Comparison of ENCODE assay signal across 8 cellular contexts in the genomic region with DNA sequence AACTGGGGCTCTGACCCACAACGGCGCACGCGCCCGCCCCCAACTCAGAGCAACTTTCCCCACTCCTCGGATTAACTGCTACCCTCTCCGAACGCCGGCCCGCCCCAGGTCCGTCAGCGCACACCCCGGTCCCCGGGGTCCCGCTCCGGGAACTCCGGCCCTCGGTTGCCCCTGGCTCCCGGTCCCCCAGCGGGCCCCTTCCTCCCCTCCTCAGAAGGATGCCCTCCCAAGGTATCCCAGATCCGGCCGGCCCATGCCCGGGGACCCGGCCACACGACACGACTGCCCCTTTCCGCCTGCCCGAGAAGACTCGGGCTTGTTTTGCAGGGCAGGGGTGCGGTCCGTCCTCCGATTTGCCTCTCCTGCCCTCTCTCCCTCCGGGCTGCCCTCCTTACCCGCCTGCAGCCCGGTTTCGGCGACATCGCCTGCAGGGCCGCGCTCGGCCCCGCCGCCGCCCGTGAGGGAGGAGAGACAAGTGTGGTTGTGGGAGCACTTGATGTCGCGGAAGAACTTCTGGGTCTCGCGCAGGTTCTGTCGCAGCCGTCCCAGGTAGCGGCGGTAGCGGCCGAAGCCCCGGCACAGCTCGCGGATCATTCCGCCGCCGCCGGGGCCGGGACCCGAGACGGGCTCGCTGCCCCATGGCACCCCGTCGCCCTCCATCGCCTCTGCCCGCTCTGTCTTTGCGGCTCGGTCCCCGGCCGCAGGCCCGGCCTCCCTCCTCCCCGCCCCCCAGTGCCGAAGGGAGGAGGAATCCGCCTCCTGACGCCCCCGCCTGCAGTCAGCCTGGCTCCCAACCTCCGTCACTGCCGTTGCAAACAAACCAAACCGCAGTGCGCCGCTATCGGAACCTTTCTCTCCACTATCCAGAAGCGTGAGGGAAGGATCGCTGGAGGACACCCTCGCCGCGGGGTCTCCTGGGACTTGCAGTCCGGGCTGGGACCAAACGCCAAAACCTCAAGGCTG. TPM values are rescaled to one million over a fixed set of nuclear protein-coding genes. Genes with fewer than 3 reads are reported as not detected.
DNase-seq lines count a peak whose midpoint lies in the region; ATAC-seq and TF ChIP-seq lines count a peak whose summit lies in the region.

A gene with protein sequence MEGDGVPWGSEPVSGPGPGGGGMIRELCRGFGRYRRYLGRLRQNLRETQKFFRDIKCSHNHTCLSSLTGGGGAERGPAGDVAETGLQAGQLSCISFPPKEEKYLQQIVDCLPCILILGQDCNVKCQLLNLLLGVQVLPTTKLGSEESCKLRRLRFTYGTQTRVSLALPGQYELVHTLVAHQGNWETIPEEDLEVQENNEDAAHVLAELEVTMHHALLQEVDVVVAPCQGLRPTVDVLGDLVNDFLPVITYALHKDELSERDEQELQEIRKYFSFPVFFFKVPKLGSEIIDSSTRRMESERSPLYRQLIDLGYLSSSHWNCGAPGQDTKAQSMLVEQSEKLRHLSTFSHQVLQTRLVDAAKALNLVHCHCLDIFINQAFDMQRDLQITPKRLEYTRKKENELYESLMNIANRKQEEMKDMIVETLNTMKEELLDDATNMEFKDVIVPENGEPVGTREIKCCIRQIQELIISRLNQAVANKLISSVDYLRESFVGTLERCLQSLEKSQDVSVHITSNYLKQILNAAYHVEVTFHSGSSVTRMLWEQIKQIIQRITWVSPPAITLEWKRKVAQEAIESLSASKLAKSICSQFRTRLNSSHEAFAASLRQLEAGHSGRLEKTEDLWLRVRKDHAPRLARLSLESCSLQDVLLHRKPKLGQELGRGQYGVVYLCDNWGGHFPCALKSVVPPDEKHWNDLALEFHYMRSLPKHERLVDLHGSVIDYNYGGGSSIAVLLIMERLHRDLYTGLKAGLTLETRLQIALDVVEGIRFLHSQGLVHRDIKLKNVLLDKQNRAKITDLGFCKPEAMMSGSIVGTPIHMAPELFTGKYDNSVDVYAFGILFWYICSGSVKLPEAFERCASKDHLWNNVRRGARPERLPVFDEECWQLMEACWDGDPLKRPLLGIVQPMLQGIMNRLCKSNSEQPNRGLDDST (minus strand): TSS at position 827 of the 963 bp plus-strand sequence. CDS start 167 bp downstream, at position 660.

- peak within 1 kb of the TSS; percentile 96 for H3K27ac Mint-ChIP-seq in dendritic cell treated with granulocyte-macrophage colony-stimulating factor and Interleukin-4, amounts not matched to agents 40 ng/mL and 50 ng/mL, for 4 days

- H4K20me1 ChIP-seq in BLaER1 treated with 17β-estradiol and CSF1 and Interleukin-3, amounts not matched to agents 10 nM and 100 nM, result peaks cover 0 to 46% (median 21%) of the 10 kb centered on the region in 11 experiments; a peak in 12 of 22 replicates

- DNase-seq in NCI-H748 (lab: John Stamatoyannopoulos, UW; ENCODE audit: unreplicated experiment) (peak; percentile 89), left lung (peak; percentile 95 to 96)
- DNase-seq in activated CD4-positive, alpha-beta T cell treated with anti-CD3 and anti-CD28 coated beads, Interleukin-2, amount 50 U/mL, for 4 hours, result peak; percentile 91 to 92
- peak; percentile 89 for DNase-seq in stimulated activated CD4-positive, alpha-beta T cell treated with anti-CD3 and anti-CD28 coated beads, Interleukin-2, amount 100 ng/mL, for 4 hours (ENCODE audit: low read depth)

- peak within 1 kb of the TSS; percentile 91 for H3K4me3 Mint-ChIP-seq in dendritic cell treated with granulocyte-macrophage colony-stimulating factor and Interleukin-4, amounts not matched to agents 40 ng/mL and 50 ng/mL, for 4 days

- H3K27ac ChIP-seq in BLaER1 treated with 17β-estradiol and CSF1 and Interleukin-3, amounts not matched to agents 10 nM and 100 nM, result peak within 1 kb of the TSS; percentile 65 to 92 (median 84)
- H3K27ac ChIP-seq in left lung, result peak within 1 kb of the TSS; percentile 90 to 96

- peaks cover 14% of the 10 kb centered on the region for H3K36me3 Mint-ChIP-seq in dendritic cell treated with granulocyte-macrophage colony-stimulating factor and Interleukin-4, amounts not matched to agents 40 ng/mL and 50 ng/mL, for 4 days (ENCODE audit: low read depth)

- H3K4me2 ChIP-seq in BLaER1 treated with 17β-estradiol and CSF1 and Interleukin-3, amounts not matched to agents 10 nM and 100 nM, result peak within 1 kb of the TSS; percentile 79 to 98 (median 92)

- ATAC-seq in GM19328 (IDR thresholded peaks at IDR 0.05; ENCODE audit: unreplicated experiment) (peak; percentile 71), HG03520 (IDR thresholded peaks at IDR 0.05; ENCODE audit: unreplicated experiment) (peak; percentile 80), left lung (peak; percentile 97)

- H3K27me3 Mint-ChIP-seq in dendritic cell treated with granulocyte-macrophage colony-stimulating factor and Interleukin-4, amounts not matched to agents 40 ng/mL and 50 ng/mL, for 4 days, result no peaks in the 10 kb centered on the region

- peak within 1 kb of the TSS; percentile 82 to 92 (median 88) for H3K9ac ChIP-seq in BLaER1 treated with 17β-estradiol and CSF1 and Interleukin-3, amounts not matched to agents 10 nM and 100 nM

- no peak for TF ChIP-seq CTCF in left lung (IDR thresholded peaks at IDR 0.05)

- no peaks in the 10 kb centered on the region for H3K36me3 ChIP-seq in BLaER1 treated with 17β-estradiol and CSF1 and Interleukin-3, amounts not matched to agents 10 nM and 100 nM
- H3K36me3 ChIP-seq in left lung, result no peaks in the 10 kb centered on the region

- H3K9me3 Mint-ChIP-seq in dendritic cell treated with granulocyte-macrophage colony-stimulating factor and Interleukin-4, amounts not matched to agents 40 ng/mL and 50 ng/mL, for 4 days, result no peaks in the 10 kb centered on the region

- H3K9me3 ChIP-seq in BLaER1 treated with 17β-estradiol and CSF1 and Interleukin-3, amounts not matched to agents 10 nM and 100 nM (replicated peaks in 1 of 11), result no peaks in the 10 kb centered on the region
- H3K9me3 ChIP-seq in left lung, result no peaks in the 10 kb centered on the region

- peaks cover 51% of the 10 kb centered on the region for H3K4me1 Mint-ChIP-seq in dendritic cell treated with granulocyte-macrophage colony-stimulating factor and Interleukin-4, amounts not matched to agents 40 ng/mL and 50 ng/mL, for 4 days (ENCODE audit: low read depth)

- peak within 1 kb of the TSS; percentile 78 to 97 (median 91) for H3K4me3 ChIP-seq in BLaER1 treated with 17β-estradiol and CSF1 and Interleukin-3, amounts not matched to agents 10 nM and 100 nM
- peak within 1 kb of the TSS; percentile 73 to 78 for H3K4me3 ChIP-seq in left lung

- peaks cover 19 to 44% (median 39%) of the 10 kb centered on the region in 10 experiments for H3K4me1 ChIP-seq in BLaER1 treated with 17β-estradiol and CSF1 and Interleukin-3, amounts not matched to agents 10 nM and 100 nM
- H3K4me1 ChIP-seq in left lung, result peaks cover 5 to 35% of the 10 kb centered on the region in 2 donors

- intact Hi-C loops in dendritic cell treated with granulocyte-macrophage colony-stimulating factor and Interleukin-4, amounts not matched to agents 40 ng/mL and 50 ng/mL, for 4 days (cut with micrococcal nuclease), result loop anchor here (2.0 to 5.0 kb wide), 3 partner anchors 46 to 101 kb away; no protein-coding TSS in a partner anchor
- intact Hi-C loops in left lung (cut with DNase I), result no loop called here

- H3K27me3 ChIP-seq in BLaER1 treated with 17β-estradiol and CSF1 and Interleukin-3, amounts not matched to agents 10 nM and 100 nM, result no peaks in the 10 kb centered on the region
- no peaks in the 10 kb centered on the region for H3K27me3 ChIP-seq in left lung

RNA-seq across cellular contexts. Expression of the gene that starts here (rescaled TPM):
- total RNA-seq in left lung, result 10 to 100 TPM; 11.1 to 13.6 TPM

Comparison
In these comparisons a context has a peak if more than half of its experiments do, and no peak if none do; other contexts are left out.
1. Peak in every context shown above with its lines: DNase-seq, ATAC-seq, H3K4me3 ChIP-seq and H3K27ac ChIP-seq.